ENCODE assay signal across 28 cellular contexts in genomic region chr19:4501691-4502090, GRCh38. TPM values are rescaled to one million over a fixed set of nuclear protein-coding genes. Genes with fewer than 3 reads are reported as not detected.
"Had no signal": no experiment of that assay in that cellular context is flagged by ENCODE, and none has a peak within 500 bp of the region (broad histone marks: within the 10 kb centered on the region; RNA-seq: fewer than 3 reads in every experiment).

No MANE protein-coding gene starts in this region.

- H3K4me3 Mint-ChIP-seq: activated CD4-positive, alpha-beta T cell treated with anti-CD3 and anti-CD28 coated beads, Interleukin-2, amount 10 ng/mL, durations not matched to agents 7 days and 5 days; activated CD8-positive, alpha-beta T cell treated with anti-CD3 and anti-CD28 coated beads, Interleukin-2, amount 10 ng/mL, durations not matched to agents 7 days and 5 days; activated naive CD8-positive, alpha-beta T cell; activated T-cell treated with anti-CD3 and anti-CD28 coated beads, Interleukin-2, amount 50 U/mL, for 24 hours; activated T-helper 17 cell treated with anti-CD3 and anti-CD28 coated beads, Interleukin-2, amount 50 U/mL, for 72 hours; naive thymus-derived CD4-positive, alpha-beta T cell; neural crest cell; stimulated activated naive CD8-positive, alpha-beta T cell treated with anti-CD3 and anti-CD28 coated beads, Interleukin-15, amount 100 ng/mL, for 72 hours; T-helper 2 cell treated with Interferon-gamma antibody and Interleukin-4, amounts not matched to agents 5 μg/mL and 100 μg/mL, for 36 hours had no signal

- H3K36me3 ChIP-seq: ovary, uterus had no signal

- DNase-seq: activated CD4-positive, alpha-beta T cell treated with anti-CD3 and anti-CD28 coated beads, Interleukin-2, amount 10 ng/mL, durations not matched to agents 7 days and 5 days; activated CD8-positive, alpha-beta T cell treated with anti-CD3 and anti-CD28 coated beads, Interleukin-2, amount 10 ng/mL, durations not matched to agents 7 days and 5 days; activated T-cell treated with anti-CD3 and anti-CD28 coated beads, Interleukin-2, amount 50 U/mL, for 24 hours; adrenal gland; brain microvascular endothelial cell; central memory CD4-positive, alpha-beta T cell; dorsolateral prefrontal cortex; esophagus squamous epithelium; islet precursor cell; left colon; lower lobe of right lung; naive thymus-derived CD4-positive, alpha-beta T cell; ovary; stimulated activated CD4-positive, alpha-beta T cell treated with anti-CD3 and anti-CD28 coated beads, Interleukin-12 subunit alpha, Interleukin-12 subunit beta, amount 100 ng/mL, for 4 hours; stimulated activated CD4-positive, alpha-beta T cell treated with anti-CD3 and anti-CD28 coated beads, Interleukin-4, amount 100 ng/mL, for 4 hours; stimulated activated naive CD8-positive, alpha-beta T cell treated with anti-CD3 and anti-CD28 coated beads, Interleukin-15, amount 100 ng/mL, for 72 hours; trophoblast cell; uterus had no signal

- H3K9me3 ChIP-seq: adrenal gland, ascending aorta, esophagus squamous epithelium, heart left ventricle, lower lobe of right lung, ovary, prostate gland, right atrium auricular region, uterus had no signal

- H3K27ac Mint-ChIP-seq: activated CD4-positive, alpha-beta T cell treated with anti-CD3 and anti-CD28 coated beads, Interleukin-2, amount 10 ng/mL, durations not matched to agents 7 days and 5 days; activated CD8-positive, alpha-beta T cell treated with anti-CD3 and anti-CD28 coated beads, Interleukin-2, amount 10 ng/mL, durations not matched to agents 7 days and 5 days; activated naive CD8-positive, alpha-beta T cell; activated T-cell treated with anti-CD3 and anti-CD28 coated beads, Interleukin-2, amount 50 U/mL, for 24 hours; activated T-helper 17 cell treated with anti-CD3 and anti-CD28 coated beads, Interleukin-2, amount 50 U/mL, for 72 hours; naive thymus-derived CD4-positive, alpha-beta T cell; T-helper 2 cell treated with Interferon-gamma antibody and Interleukin-4, amounts not matched to agents 5 μg/mL and 100 μg/mL, for 36 hours had no signal

- H3K4me1 Mint-ChIP-seq: activated T-helper 17 cell treated with anti-CD3 and anti-CD28 coated beads, Interleukin-2, amount 50 U/mL, for 72 hours; neural crest cell had no signal

- H3K27me3 ChIP-seq: adrenal gland, ascending aorta, brain microvascular endothelial cell, dorsolateral prefrontal cortex, esophagus squamous epithelium, heart left ventricle, ovary, right atrium auricular region, uterus had no signal

- H3K9me3 Mint-ChIP-seq: activated CD4-positive, alpha-beta T cell treated with anti-CD3 and anti-CD28 coated beads, Interleukin-2, amount 10 ng/mL, durations not matched to agents 7 days and 5 days; activated T-cell treated with anti-CD3 and anti-CD28 coated beads, Interleukin-2, amount 50 U/mL, for 24 hours; activated T-helper 17 cell treated with anti-CD3 and anti-CD28 coated beads, Interleukin-2, amount 50 U/mL, for 72 hours; naive thymus-derived CD4-positive, alpha-beta T cell; neural crest cell; stimulated activated naive CD8-positive, alpha-beta T cell treated with anti-CD3 and anti-CD28 coated beads, Interleukin-15, amount 100 ng/mL, for 72 hours; T-helper 2 cell treated with Interferon-gamma antibody and Interleukin-4, amounts not matched to agents 5 μg/mL and 100 μg/mL, for 36 hours had no signal

- H3K27ac ChIP-seq: adrenal gland, ascending aorta, brain microvascular endothelial cell, dorsolateral prefrontal cortex, esophagus squamous epithelium, lower lobe of right lung, ovary, prostate gland, right atrium auricular region, uterus, VCaP had no signal

- ATAC-seq: activated CD4-positive, CD25-positive, alpha-beta regulatory T cell treated with anti-CD3 and anti-CD28 coated beads, Interleukin-2, amount 50 U/mL, for 24 hours; activated CD8-positive, alpha-beta T cell treated with anti-CD3 and anti-CD28 coated beads, Interleukin-2, amount 10 ng/mL, durations not matched to agents 7 days and 5 days; activated T-helper 17 cell treated with anti-CD3 and anti-CD28 coated beads, Interleukin-2, amount 50 U/mL, for 72 hours; left colon; lower lobe of right lung; naive thymus-derived CD4-positive, alpha-beta T cell; stimulated activated naive CD8-positive, alpha-beta T cell treated with anti-CD3 and anti-CD28 coated beads, Interleukin-15, amount 100 ng/mL, for 72 hours had no signal

- H3K4me3 ChIP-seq: adrenal gland, ascending aorta, dorsolateral prefrontal cortex, esophagus squamous epithelium, heart left ventricle, lower lobe of right lung, ovary, prostate gland, right atrium auricular region, uterus had no signal

- H3K4me1 ChIP-seq: ascending aorta, esophagus squamous epithelium, lower lobe of right lung, prostate gland, uterus had no signal

- H3K27me3 Mint-ChIP-seq: activated CD4-positive, alpha-beta T cell treated with anti-CD3 and anti-CD28 coated beads, Interleukin-2, amount 10 ng/mL, durations not matched to agents 7 days and 5 days; activated naive CD8-positive, alpha-beta T cell; activated T-cell treated with anti-CD3 and anti-CD28 coated beads, Interleukin-2, amount 50 U/mL, for 24 hours; activated T-helper 17 cell treated with anti-CD3 and anti-CD28 coated beads, Interleukin-2, amount 50 U/mL, for 72 hours; naive thymus-derived CD4-positive, alpha-beta T cell; stimulated activated naive CD8-positive, alpha-beta T cell treated with anti-CD3 and anti-CD28 coated beads, Interleukin-15, amount 100 ng/mL, for 72 hours had no signal

RNA-seq across cellular contexts. Expression of gene PLIN4, which starts 16.6 kb away (rescaled TPM):
- total RNA-seq: activated CD4-positive, alpha-beta T cell treated with anti-CD3 and anti-CD28 coated beads, Interleukin-2, amount 10 ng/mL, durations not matched to agents 7 days and 5 days; activated CD8-positive, alpha-beta T cell treated with anti-CD3 and anti-CD28 coated beads, Interleukin-2, amount 10 ng/mL, durations not matched to agents 7 days and 5 days had no signal

RNA-seq across cellular contexts. Expression of gene PLIN5, which starts 33.3 kb away (rescaled TPM):
- total RNA-seq: activated CD4-positive, alpha-beta T cell treated with anti-CD3 and anti-CD28 coated beads, Interleukin-2, amount 10 ng/mL, durations not matched to agents 7 days and 5 days; activated CD8-positive, alpha-beta T cell treated with anti-CD3 and anti-CD28 coated beads, Interleukin-2, amount 10 ng/mL, durations not matched to agents 7 days and 5 days had no signal

RNA-seq across cellular contexts. Expression of gene LRG1, which starts 38.1 kb away (rescaled TPM):
- total RNA-seq: activated CD8-positive, alpha-beta T cell treated with anti-CD3 and anti-CD28 coated beads, Interleukin-2, amount 10 ng/mL, durations not matched to agents 7 days and 5 days had no signal
